In the genomic region with DNA sequence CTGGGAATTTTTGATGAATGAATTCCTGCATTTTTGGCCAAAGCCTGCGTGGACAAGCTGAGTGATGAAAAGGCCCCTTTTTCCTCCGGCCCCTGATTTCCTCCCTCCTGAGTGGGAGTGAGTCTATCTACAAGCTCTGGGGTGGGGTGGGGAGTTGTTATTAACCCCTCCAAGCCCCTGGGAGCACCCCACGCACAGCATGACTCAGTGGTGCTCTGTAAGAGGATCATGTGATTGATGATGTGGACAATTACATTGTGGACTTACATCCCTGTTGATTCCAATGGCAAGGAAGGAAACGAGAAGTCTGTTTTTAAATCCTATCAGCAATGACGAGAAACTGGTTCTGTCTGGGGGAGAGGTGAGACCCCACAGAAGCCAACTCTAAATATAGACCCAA, we compare ENCODE assay signal across 17 cellular contexts. TPM values are rescaled to one million over a fixed set of nuclear protein-coding genes. Genes with fewer than 3 reads are reported as not detected.
A peak's percentile ranks its signal among the peaks of the same experiment; 100 is the strongest.
DNase-seq lines count a peak whose midpoint lies in the region; FAIRE-seq and TF ChIP-seq lines count a peak whose summit lies in the region.
"Had no signal": no experiment of that assay in that cellular context is flagged by ENCODE, and none has a peak within 500 bp of the region (broad histone marks: within the 10 kb centered on the region; RNA-seq: fewer than 3 reads in every experiment).

No MANE protein-coding gene starts in this region.

- POLR2A ChIA-PET in HEK293 (lab: Yijun Ruan, JAX), result no interaction called here

- no peak overlapping the region for H3K9ac ChIP-seq in astrocyte (ENCODE audit: low read length)

- no peaks in the 10 kb centered on the region for H4K20me1 ChIP-seq in astrocyte (ENCODE audit: insufficient read depth, low read length)

- peak; percentile 35 for DNase-seq in astrocyte (ENCODE audit: low read depth)
- DNase-seq in fibroblast of pulmonary artery (ENCODE audit: low read depth), result peak; percentile 29
- peak; percentile 13 for DNase-seq in skeletal muscle cell (ENCODE audit: low read depth)
- DNase-seq in COLO829 (ENCODE audit: low spot score), result no peak
- no peak for DNase-seq in activated CD4-positive, alpha-beta T cell treated with anti-CD3 and anti-CD28 coated beads, Interleukin-2, amount 50 U/mL, for 48 hours
- DNase-seq in NCI-H2227 (lab: John Stamatoyannopoulos, UW; ENCODE audit: unreplicated experiment), result no peak
- DNase-seq: AML-193; Calu3; CD4-positive, alpha-beta memory T cell; GF-D8; GOT3; H7 had no signal

- peaks cover 6% of the 10 kb centered on the region for H3K36me3 Mint-ChIP-seq in astrocyte (ENCODE audit: low read depth, unreplicated experiment)
- H3K36me3 Mint-ChIP-seq: CD4-positive, alpha-beta memory T cell had no signal

- no peak overlapping the region for H3K4me3 Mint-ChIP-seq in astrocyte (ENCODE audit: unreplicated experiment)
- H3K4me3 Mint-ChIP-seq: CD4-positive, alpha-beta memory T cell had no signal

- TF ChIP-seq CTCF in HEK293 (tag by site-specific recombination; IDR thresholded peaks at IDR 0.05) (no peak), astrocyte (IDR thresholded peaks at IDR 0.05; ENCODE audit: insufficient read depth, low read depth, low read length) (no peak), fibroblast of pulmonary artery (IDR thresholded peaks at IDR 0.05; ENCODE audit: low read length, missing control alignments) (no peak)

- H3K36me3 ChIP-seq in HEK293 (ENCODE audit: control insufficient read depth in 2 of 2, insufficient read depth in 1 of 2, low read length in 2 of 2), result no peaks in the 10 kb centered on the region
- H3K36me3 ChIP-seq in astrocyte (ENCODE audit: insufficient read depth, low read length), result no peaks in the 10 kb centered on the region

- no peak overlapping the region for H3K4me2 ChIP-seq in astrocyte (ENCODE audit: low read length)
- H3K4me2 ChIP-seq: A549 had no signal

- peaks cover 49% of the 10 kb centered on the region for H3K27me3 ChIP-seq in astrocyte (ENCODE audit: insufficient read depth, low read length)

- H3K4me3 ChIP-seq in HEK293 (ENCODE audit: low read depth, low read length) (no peak overlapping the region), astrocyte (ENCODE audit: insufficient read depth, low read depth, low read length) (no peak overlapping the region), fibroblast of pulmonary artery (replicated peaks; ENCODE audit: low read depth, low read length) (no peak overlapping the region), skeletal muscle cell (ENCODE audit: low read depth, low read length) (no peak overlapping the region)
- H3K4me3 ChIP-seq: A549 had no signal

- no peak overlapping the region for H3K27ac Mint-ChIP-seq in astrocyte (ENCODE audit: unreplicated experiment)
- H3K27ac Mint-ChIP-seq: CD4-positive, alpha-beta memory T cell had no signal

- H3K9me3 Mint-ChIP-seq in astrocyte (ENCODE audit: unreplicated experiment), result peaks cover 5% of the 10 kb centered on the region

- no peaks in the 10 kb centered on the region for H3K9me3 ChIP-seq in HEK293 (ENCODE audit: control insufficient read depth, insufficient read depth, low read depth, low read length)
- no peaks in the 10 kb centered on the region for H3K9me3 ChIP-seq in astrocyte (ENCODE audit: insufficient read depth, low read depth, low read length)
- H3K9me3 ChIP-seq: A549 had no signal

- H3K27me3 Mint-ChIP-seq in astrocyte (ENCODE audit: low read depth, unreplicated experiment), result peaks cover 81% of the 10 kb centered on the region

- no peak overlapping the region for H2AFZ ChIP-seq in astrocyte (ENCODE audit: low read depth, low read length)

- no peaks in the 10 kb centered on the region for H3K4me1 ChIP-seq in HEK293 (ENCODE audit: control insufficient read depth, insufficient read depth, low read length)
- H3K4me1 ChIP-seq in astrocyte (ENCODE audit: insufficient read depth, low read length), result no peaks in the 10 kb centered on the region
- H3K4me1 ChIP-seq: A549 had no signal

- FAIRE-seq in astrocyte (lab: Jason Lieb, UNC), result no peak
- FAIRE-seq: A549, HepG2 had no signal

- H3K27ac ChIP-seq in HEK293 (ENCODE audit: extremely low read depth, low read depth, low read length), result no peak overlapping the region
- no peak overlapping the region for H3K27ac ChIP-seq in astrocyte (ENCODE audit: low read depth, low read length)
- H3K27ac ChIP-seq: 22Rv1, A549, C4-2B had no signal

- no peaks in the 10 kb centered on the region for H3K79me2 ChIP-seq in astrocyte (ENCODE audit: insufficient read depth, low read length)

- CTCF ChIA-PET in HEK293 (lab: Yijun Ruan, JAX), result interaction anchor here (1.0 kb wide), 1 partner anchor 14 kb away, joined by 4 read pairs; no protein-coding TSS in a partner anchor

- H3K4me1 Mint-ChIP-seq in astrocyte (ENCODE audit: low read depth, unreplicated experiment), result no peaks in the 10 kb centered on the region

TF ChIP-seq in HEK293, 187 proteins besides CTCF, POLR2A, EP300 and RAD21:
- TF ChIP-seq EGR2 (tag by site-specific recombination; IDR thresholded peaks at IDR 0.05; ENCODE audit: low read depth) (peak; percentile 38; the same call in 1 of the 2 replicates), ZNF670 (tag by site-specific recombination; IDR thresholded peaks at IDR 0.05; ENCODE audit: low read depth) (no peak), SP3 (tag by site-specific recombination; IDR thresholded peaks at IDR 0.05) (no peak), ZFHX2 (tag by site-specific recombination; conservative IDR thresholded peaks at IDR 0.05) (peak; percentile 65), ZNF747 (tag by site-specific recombination; IDR thresholded peaks at IDR 0.05) (no peak)
- TF ChIP-seq, protein P1, sequence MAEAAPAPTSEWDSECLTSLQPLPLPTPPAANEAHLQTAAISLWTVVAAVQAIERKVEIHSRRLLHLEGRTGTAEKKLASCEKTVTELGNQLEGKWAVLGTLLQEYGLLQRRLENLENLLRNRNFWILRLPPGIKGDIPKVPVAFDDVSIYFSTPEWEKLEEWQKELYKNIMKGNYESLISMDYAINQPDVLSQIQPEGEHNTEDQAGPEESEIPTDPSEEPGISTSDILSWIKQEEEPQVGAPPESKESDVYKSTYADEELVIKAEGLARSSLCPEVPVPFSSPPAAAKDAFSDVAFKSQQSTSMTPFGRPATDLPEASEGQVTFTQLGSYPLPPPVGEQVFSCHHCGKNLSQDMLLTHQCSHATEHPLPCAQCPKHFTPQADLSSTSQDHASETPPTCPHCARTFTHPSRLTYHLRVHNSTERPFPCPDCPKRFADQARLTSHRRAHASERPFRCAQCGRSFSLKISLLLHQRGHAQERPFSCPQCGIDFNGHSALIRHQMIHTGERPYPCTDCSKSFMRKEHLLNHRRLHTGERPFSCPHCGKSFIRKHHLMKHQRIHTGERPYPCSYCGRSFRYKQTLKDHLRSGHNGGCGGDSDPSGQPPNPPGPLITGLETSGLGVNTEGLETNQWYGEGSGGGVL (tag by site-specific recombination; IDR thresholded peaks at IDR 0.05), result no peak

RNA-seq across cellular contexts. Expression of a gene that starts 5.1 kb away (rescaled TPM):
- total RNA-seq in astrocyte, result 1.3 and 2.7 TPM in 2 replicates
- total RNA-seq: Calu3; CD4-positive, alpha-beta memory T cell had no signal

Comparison
In these comparisons a context has a peak if more than half of its experiments do, and no peak if none do; other contexts are left out.
1. DNase-seq: peak in astrocyte (single experiment), fibroblast of pulmonary artery (single experiment) and skeletal muscle cell (single experiment); none in COLO829 (single experiment), activated CD4-positive, alpha-beta T cell treated with anti-CD3 and anti-CD28 coated beads, Interleukin-2, amount 50 U/mL, for 48 hours (0 of 2) and NCI-H2227 (single experiment).